Comparison of ENCODE assay signal across 9 cellular contexts in genomic region chr9:97087668-97088215, GRCh38. TPM values are rescaled to one million over a fixed set of nuclear protein-coding genes. Genes with fewer than 3 reads are reported as not detected.
A peak's percentile ranks its signal among the peaks of the same experiment; 100 is the strongest.
DNase-seq lines count a peak whose midpoint lies in the region; ATAC-seq, FAIRE-seq and TF ChIP-seq lines count a peak whose summit lies in the region.
"Not testable (repeated sequence)": the region's sequence is repeated elsewhere in the genome, so short reads cannot be mapped to it uniquely, and the experiment has no call there.
"Had no signal": no experiment of that assay in that cellular context is flagged by ENCODE, and none has a peak within 500 bp of the region (broad histone marks: within the 10 kb centered on the region; RNA-seq: fewer than 3 reads in every experiment).

No MANE protein-coding gene starts in this region.

- CTCF ChIA-PET in RWPE1 (lab: Yijun Ruan, JAX), result not testable (repeated sequence)

- not testable (repeated sequence) for H3K36me3 ChIP-seq in bronchial epithelial cell (ENCODE audit: control insufficient read depth, insufficient read depth, low read length); neural progenitor cell; upper lobe of right lung

- H3K79me2 ChIP-seq in neural progenitor cell (ENCODE audit: low read depth), result not testable (repeated sequence)

- H3K27ac ChIP-seq in RWPE1, result peak overlapping the region; percentile 64; the same call in 1 of the 2 replicates
- not testable (repeated sequence) for H3K27ac ChIP-seq in foreskin keratinocyte, neural progenitor cell, upper lobe of right lung

- not testable (repeated sequence) for H3K4me3 ChIP-seq in bronchial epithelial cell (ENCODE audit: low read depth, low read length); neural progenitor cell; upper lobe of right lung

- H3K27me3 ChIP-seq in bronchial epithelial cell (ENCODE audit: control insufficient read depth, insufficient read depth, low read length); foreskin keratinocyte; neural progenitor cell; upper lobe of right lung: not testable (repeated sequence)

- POLR2A ChIA-PET in RWPE1 (lab: Yijun Ruan, JAX; ENCODE audit: low non-redundant PET), result not testable (repeated sequence)

- peak overlapping the region; percentile 50 for H3K4me2 ChIP-seq in neural progenitor cell

- not testable (repeated sequence) for H3K9me3 ChIP-seq in neural progenitor cell (ENCODE audit: low read depth); upper lobe of right lung

- TF ChIP-seq CTCF in RWPE1 (conservative IDR thresholded peaks at IDR 0.05; ENCODE audit: low read depth); bronchial epithelial cell (IDR thresholded peaks at IDR 0.05; ENCODE audit: insufficient read depth, low read length, severe bottlenecking); foreskin keratinocyte (conservative IDR thresholded peaks at IDR 0.05); neural progenitor cell (IDR thresholded peaks at IDR 0.05); upper lobe of right lung (IDR thresholded peaks at IDR 0.05): not testable (repeated sequence)

- peaks cover 15% of the 10 kb centered on the region for H3F3A ChIP-seq in neural progenitor cell (ENCODE audit: low read depth)

- H3K27me3 Mint-ChIP-seq in neural progenitor cell (ENCODE audit: insufficient read depth, low read depth), result not testable (repeated sequence)

- not testable (repeated sequence) for H4K20me1 ChIP-seq in neural progenitor cell (ENCODE audit: low read depth)

- not testable (repeated sequence) for H2AFZ ChIP-seq in neural progenitor cell (replicated peaks)

- H3K9me3 Mint-ChIP-seq in neural progenitor cell, result not testable (repeated sequence)

- intact Hi-C loops in upper lobe of right lung (cut with DNase I), result not testable (repeated sequence)

- FAIRE-seq in GM19239 (lab: Jason Lieb, UNC) (peak; percentile 51), bronchial epithelial cell (lab: Jason Lieb, UNC) (peak; percentile 99)

- not testable (repeated sequence) for H3K36me3 Mint-ChIP-seq in neural progenitor cell

- H3K9ac ChIP-seq in neural progenitor cell, result not testable (repeated sequence)

- H3K4me1 Mint-ChIP-seq in neural progenitor cell, result peaks cover 23% of the 10 kb centered on the region

- not testable (repeated sequence) for DNase-seq in GM19239 (ENCODE audit: insufficient read length, low spot score); upper lobe of right lung
- DNase-seq in RWPE1 (ENCODE audit: low spot score) (peak; percentile 16), bronchial epithelial cell (ENCODE audit: low read depth) (peak; percentile 51), foreskin keratinocyte (peak; percentile 34 to 54), kidney glomerular epithelial cell (lab: John Stamatoyannopoulos, UW) (peak; percentile 8), neural progenitor cell (ENCODE audit: low spot score) (peak; percentile 4)

- H3K4me1 ChIP-seq in foreskin keratinocyte (peaks cover 18% of the 10 kb centered on the region), neural progenitor cell (peaks cover 23% of the 10 kb centered on the region)
- not testable (repeated sequence) for H3K4me1 ChIP-seq in upper lobe of right lung

- H3K4me3 Mint-ChIP-seq in neural progenitor cell, result not testable (repeated sequence)

- H3K27ac Mint-ChIP-seq in neural progenitor cell, result not testable (repeated sequence)

- ATAC-seq in foreskin keratinocyte (peak; percentile 23), upper lobe of right lung (peak; percentile 47)

RNA-seq across cellular contexts. Expression of gene CTSV, which starts 48.8 kb away (rescaled TPM):
- total RNA-seq in bronchial epithelial cell (17.4 and 35.1 TPM in 2 replicates), foreskin keratinocyte (29.7 and 39.8 TPM in 2 replicates), neural progenitor cell (ENCODE audit: low replicate concordance) (40.4 and 52.2 TPM in 2 replicates), upper lobe of right lung (0.43 TPM)
- polyA plus RNA-seq in foreskin keratinocyte, result 29.3 and 43.6 TPM in 2 replicates
- total RNA-seq: GM23248, Right ventricle myocardium inferior had no signal

Comparison
In these comparisons a context has a peak if more than half of its experiments do, and no peak if none do; other contexts are left out.
1. RNA of gene CTSV, which starts 48.8 kb away (total RNA-seq): 40.4 to 52.2 TPM in neural progenitor cell, 29.7 to 39.8 TPM in foreskin keratinocyte and 17.4 to 35.1 TPM in bronchial epithelial cell; 0.43 TPM in upper lobe of right lung (single experiment); every median in the first group is over 10 times any median in the second.